ENCODE assay signal across 1 cellular context in the genomic region with DNA sequence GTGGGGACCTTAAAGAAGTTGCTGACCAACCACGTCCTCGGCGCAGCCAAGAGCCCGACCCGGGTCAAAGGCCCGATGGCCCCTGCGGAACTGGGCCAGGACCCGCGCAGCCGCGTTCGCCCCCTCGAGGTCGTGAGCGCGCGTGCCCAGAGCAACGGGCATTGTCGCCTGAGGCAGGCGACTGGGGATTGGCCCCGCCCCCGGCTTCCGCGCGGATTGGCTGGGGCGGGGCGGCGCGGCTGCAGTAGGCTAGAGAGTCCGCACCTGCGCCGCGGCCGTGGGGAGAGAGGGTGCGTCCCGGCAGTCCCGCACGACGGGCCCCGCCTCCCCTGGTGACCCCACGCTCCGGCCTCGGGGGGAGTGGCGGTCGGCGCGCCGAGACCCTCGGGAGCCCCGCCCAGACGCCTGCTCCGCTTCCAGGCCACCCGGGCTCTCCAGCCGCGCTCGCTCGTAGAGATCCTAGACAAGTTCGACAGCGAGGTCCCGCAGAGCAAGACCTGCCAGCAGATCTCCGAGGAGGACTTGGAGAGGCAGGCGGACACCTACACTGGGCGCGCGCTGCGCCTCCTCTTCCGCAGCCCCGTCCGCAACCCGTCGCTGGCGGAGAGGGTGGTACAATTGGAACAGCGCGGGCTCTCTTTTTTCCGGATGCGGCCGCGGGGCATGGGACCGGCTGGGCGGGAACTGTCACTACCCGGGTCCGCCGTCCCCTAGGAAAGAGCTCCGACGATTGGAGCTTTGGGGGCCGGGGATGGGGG.
TF ChIP-seq lines count a peak whose summit lies in the region.

No MANE protein-coding gene starts in this region.

TF ChIP-seq in K562, 482 proteins besides CTCF, POLR2A, EP300 and RAD21 (continued from another document):
- TF ChIP-seq, protein P1, sequence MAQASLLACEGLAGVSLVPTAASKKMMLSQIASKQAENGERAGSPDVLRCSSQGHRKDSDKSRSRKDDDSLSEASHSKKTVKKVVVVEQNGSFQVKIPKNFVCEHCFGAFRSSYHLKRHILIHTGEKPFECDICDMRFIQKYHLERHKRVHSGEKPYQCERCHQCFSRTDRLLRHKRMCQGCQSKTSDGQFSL (CRISPR knock-in tag; IDR thresholded peaks at IDR 0.05): no peak
- TF ChIP-seq, protein P1 (tag; IDR thresholded peaks at IDR 0.05): no peak
- TF ChIP-seq YY1 (IDR thresholded peaks at IDR 0.05; ENCODE audit: borderline replicate concordance in 1 of 3, control insufficient read depth in 1 of 3, extremely low read depth in 1 of 3, insufficient read depth in 3 of 3, insufficient read length in 1 of 3, insufficient replicate concordance in 2 of 3, low read depth in 1 of 3, low read length in 2 of 3) (peak in 1 of 3 experiments; percentile 89), SMC3 (conservative IDR thresholded peaks at IDR 0.05; ENCODE audit: insufficient read depth, low read depth, low read length) (peak; percentile 57; the same call in 1 of the 2 replicates), NR2C1 (IDR thresholded peaks at IDR 0.05) (no peak), NR2C1 (tag; IDR thresholded peaks at IDR 0.05) (no peak), SP2 (IDR thresholded peaks at IDR 0.05; ENCODE audit: extremely low read depth, low read depth, low read length, poor library complexity, severe bottlenecking) (peak; percentile 31)
